In the genomic region with DNA sequence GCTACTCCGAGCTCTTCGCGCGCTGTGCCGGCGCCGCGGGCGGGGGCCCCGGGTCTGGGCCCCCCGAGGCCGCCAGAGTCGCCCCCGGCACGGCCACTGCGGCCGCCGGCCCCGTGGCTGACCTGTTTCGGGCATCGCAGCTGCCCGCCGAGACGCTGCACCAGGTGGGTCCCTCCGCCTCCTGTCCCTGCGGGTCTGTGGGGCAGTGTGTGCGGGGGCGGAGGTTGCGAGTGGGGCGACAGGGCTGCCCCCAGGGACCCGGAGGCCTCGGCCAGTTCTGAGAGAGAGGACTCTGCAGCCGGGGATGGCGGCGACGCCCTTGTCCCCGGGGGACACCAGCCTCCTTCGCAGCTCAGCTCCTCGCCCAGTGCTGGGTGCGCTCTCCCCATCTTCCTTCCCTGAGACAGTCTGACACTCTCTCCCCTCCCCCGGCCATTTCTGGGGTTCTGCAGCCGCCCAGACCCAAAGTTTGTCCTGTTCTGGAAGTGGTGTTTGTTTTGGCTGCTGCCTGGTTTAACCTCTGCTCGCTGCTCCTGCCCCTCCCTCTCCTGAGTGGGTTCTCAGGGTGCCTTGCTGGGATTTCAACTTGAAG, we compare ENCODE assay signal across 8 cellular contexts. TPM values are rescaled to one million over a fixed set of nuclear protein-coding genes. Genes with fewer than 3 reads are reported as not detected.
A peak's percentile ranks its signal among the peaks of the same experiment; 100 is the strongest.
DNase-seq lines count a peak whose midpoint lies in the region; ATAC-seq and TF ChIP-seq lines count a peak whose summit lies in the region.

No MANE protein-coding gene starts in this region.

- peaks cover 7% of the 10 kb centered on the region for H3K9me3 Mint-ChIP-seq in osteocyte (ENCODE audit: unreplicated experiment)

- H3K27me3 Mint-ChIP-seq in osteocyte (ENCODE audit: unreplicated experiment) = peaks cover 32% of the 10 kb centered on the region

- DNase-seq in stimulated activated CD4-positive, alpha-beta T cell treated with anti-CD3 and anti-CD28 coated beads, Interleukin-4, amount 100 ng/mL, for 1 hour = peak; percentile 1
- DNase-seq in stimulated activated CD4-positive, alpha-beta T cell treated with anti-CD3 and anti-CD28 coated beads, Interleukin-12 subunit alpha, Interleukin-12 subunit beta, amount 100 ng/mL, for 4 hours = no peak
- DNase-seq in activated CD8-positive, alpha-beta memory T cell treated with anti-CD3 and anti-CD28 coated beads for 24 hours = peak; percentile 58
- no peak for DNase-seq in fibroblast of mammary gland (ENCODE audit: low read depth)
- no peak for DNase-seq in osteocyte (ENCODE audit: extremely low spot score, unreplicated experiment)
- DNase-seq in midbrain (lab: John Stamatoyannopoulos, UW) = no peak

- H3K4me1 Mint-ChIP-seq in osteocyte (ENCODE audit: unreplicated experiment) = peaks cover 6% of the 10 kb centered on the region

- ATAC-seq in HG03175 (IDR thresholded peaks at IDR 0.05; ENCODE audit: unreplicated experiment) (peak; percentile 16), HG03442 (IDR thresholded peaks at IDR 0.05; ENCODE audit: unreplicated experiment) (no peak)

- H3K36me3 Mint-ChIP-seq in osteocyte (ENCODE audit: unreplicated experiment) = no peaks in the 10 kb centered on the region

- peak overlapping the region; percentile 80 for H3K4me3 Mint-ChIP-seq in osteocyte (ENCODE audit: unreplicated experiment)

- peak overlapping the region; percentile 34 for H3K27ac Mint-ChIP-seq in osteocyte (ENCODE audit: unreplicated experiment)

- H3K4me3 ChIP-seq in fibroblast of mammary gland (ENCODE audit: control insufficient read depth, low read depth, low read length) = peak overlapping the region; percentile 40

- TF ChIP-seq CTCF in fibroblast of mammary gland (conservative IDR thresholded peaks at IDR 0.05; ENCODE audit: control insufficient read depth, insufficient read depth, low read depth, low read length) (no peak), osteocyte (IDR thresholded peaks at IDR 0.05) (no peak)

RNA-seq across cellular contexts. Expression of a gene that starts 0.6 kb away (rescaled TPM):
- total RNA-seq in osteocyte = 0.65 and 1.5 TPM in 2 replicates

Comparison
In these comparisons a context has a peak if more than half of its experiments do, and no peak if none do; other contexts are left out.
1. DNase-seq: peak in stimulated activated CD4-positive, alpha-beta T cell treated with anti-CD3 and anti-CD28 coated beads, Interleukin-4, amount 100 ng/mL, for 1 hour (single experiment) and activated CD8-positive, alpha-beta memory T cell treated with anti-CD3 and anti-CD28 coated beads for 24 hours (single experiment); none in stimulated activated CD4-positive, alpha-beta T cell treated with anti-CD3 and anti-CD28 coated beads, Interleukin-12 subunit alpha, Interleukin-12 subunit beta, amount 100 ng/mL, for 4 hours (single experiment), fibroblast of mammary gland (single experiment), osteocyte (single experiment) and midbrain (single experiment).